In genomic region chr3:178968996-178969700, GRCh38 we compare ENCODE assay signal across 10 cellular contexts.
DNase-seq lines count a peak whose midpoint lies in the region; ATAC-seq, FAIRE-seq and TF ChIP-seq lines count a peak whose summit lies in the region.
"Had no signal": no experiment of that assay in that cellular context is flagged by ENCODE, and none has a peak within 500 bp of the region (broad histone marks: within the 10 kb centered on the region; RNA-seq: fewer than 3 reads in every experiment).

No MANE protein-coding gene starts in this region.

- peak; percentile 82 for ATAC-seq in GM19467 (IDR thresholded peaks at IDR 0.05; ENCODE audit: unreplicated experiment)
- peak; percentile 88 for ATAC-seq in HG02981 (IDR thresholded peaks at IDR 0.05; ENCODE audit: unreplicated experiment)
- ATAC-seq in activated naive CD8-positive, alpha-beta T cell treated with anti-CD3 and anti-CD28 coated beads, Interleukin-2, amount 50 U/mL, for 24 hours, result no peak
- ATAC-seq: heart left ventricle had no signal

- H3K4me3 Mint-ChIP-seq in activated naive CD8-positive, alpha-beta T cell treated with anti-CD3 and anti-CD28 coated beads, Interleukin-2, amount 50 U/mL, for 24 hours, result no peak overlapping the region
- H3K4me3 Mint-ChIP-seq: activated naive CD4-positive, alpha-beta T cell treated with anti-CD3 and anti-CD28 coated beads for 36 hours had no signal

- FAIRE-seq in GM12892 (lab: Jason Lieb, UNC), result peak; percentile 95

- peaks cover 21% of the 10 kb centered on the region for H3K4me1 Mint-ChIP-seq in activated naive CD8-positive, alpha-beta T cell treated with anti-CD3 and anti-CD28 coated beads, Interleukin-2, amount 50 U/mL, for 24 hours

- no peak for DNase-seq in GM12892 (ENCODE audit: insufficient read length)
- peak; percentile 3 for DNase-seq in MV-4-11 (lab: John Stamatoyannopoulos, UW)
- DNase-seq in ecto neural progenitor cell (ENCODE audit: low spot score), result no peak
- DNase-seq in pons (ENCODE audit: low spot score), result no peak
- DNase-seq in GM03348 (ENCODE audit: low spot score), result no peak
- no peak for DNase-seq in activated naive CD8-positive, alpha-beta T cell treated with anti-CD3 and anti-CD28 coated beads, Interleukin-2, amount 50 U/mL, for 24 hours
- DNase-seq: activated naive CD4-positive, alpha-beta T cell treated with anti-CD3 and anti-CD28 coated beads for 36 hours; heart left ventricle had no signal

- peaks cover 5% of the 10 kb centered on the region for H3K9me3 Mint-ChIP-seq in activated naive CD8-positive, alpha-beta T cell treated with anti-CD3 and anti-CD28 coated beads, Interleukin-2, amount 50 U/mL, for 24 hours

- H3K27me3 Mint-ChIP-seq in activated naive CD8-positive, alpha-beta T cell treated with anti-CD3 and anti-CD28 coated beads, Interleukin-2, amount 50 U/mL, for 24 hours, result peaks cover 1% of the 10 kb centered on the region

- H3K36me3 Mint-ChIP-seq in activated naive CD8-positive, alpha-beta T cell treated with anti-CD3 and anti-CD28 coated beads, Interleukin-2, amount 50 U/mL, for 24 hours (ENCODE audit: low read depth), result peaks cover 6% of the 10 kb centered on the region

- peak; percentile 46; the same call in 1 of the 2 replicates for TF ChIP-seq POLR2A in GM12892 (IDR thresholded peaks at IDR 0.05; ENCODE audit: low read depth, low read length)

- no peak overlapping the region for H3K27ac Mint-ChIP-seq in activated naive CD8-positive, alpha-beta T cell treated with anti-CD3 and anti-CD28 coated beads, Interleukin-2, amount 50 U/mL, for 24 hours
- H3K27ac Mint-ChIP-seq: activated naive CD4-positive, alpha-beta T cell treated with anti-CD3 and anti-CD28 coated beads for 36 hours had no signal
